Comparison of ENCODE assay signal across 11 cellular contexts in the genomic region with DNA sequence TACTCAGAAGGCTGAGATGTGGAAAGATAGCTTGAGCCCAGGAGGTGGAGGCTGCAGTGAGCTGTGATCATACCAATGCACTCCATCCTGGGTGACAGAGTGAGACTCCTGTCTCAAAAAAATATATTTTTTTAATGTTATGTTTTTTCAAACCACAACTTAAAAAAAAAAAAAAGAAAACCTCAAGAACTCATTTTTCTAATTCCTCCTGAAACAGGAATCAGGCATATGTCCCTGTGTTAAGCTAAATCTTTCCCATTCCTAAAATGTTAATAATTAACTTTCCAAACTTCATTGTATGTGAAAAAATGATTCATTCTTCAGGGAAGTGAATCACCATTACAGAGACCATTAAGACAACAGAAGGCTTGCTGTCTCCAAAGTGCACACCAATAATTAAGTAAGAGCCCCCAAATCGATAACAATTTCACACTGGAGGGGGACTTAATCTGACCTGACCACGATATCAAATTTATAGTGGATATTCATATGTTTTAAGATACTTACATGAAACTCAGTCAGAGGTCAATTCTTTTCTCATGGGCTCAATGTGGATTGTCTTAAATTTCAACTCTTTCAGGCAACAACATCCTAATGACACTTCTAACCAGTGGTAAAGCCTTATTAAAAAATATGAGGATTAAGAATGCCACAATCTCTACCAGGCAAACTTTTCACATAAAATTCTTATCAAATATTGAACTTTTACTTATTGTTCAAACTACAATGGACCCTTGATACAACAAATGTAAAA. TPM values are rescaled to one million over a fixed set of nuclear protein-coding genes. Genes with fewer than 3 reads are reported as not detected.
DNase-seq lines count a peak whose midpoint lies in the region; ATAC-seq and TF ChIP-seq lines count a peak whose summit lies in the region.
"Had no signal": no experiment of that assay in that cellular context is flagged by ENCODE, and none has a peak within 500 bp of the region (broad histone marks: within the 10 kb centered on the region; RNA-seq: fewer than 3 reads in every experiment).

No MANE protein-coding gene starts in this region.

- H3K9me3 ChIP-seq in upper lobe of right lung: no peaks in the 10 kb centered on the region
- H3K9me3 ChIP-seq in esophagus squamous epithelium: no peaks in the 10 kb centered on the region
- H3K9me3 ChIP-seq: thoracic aorta had no signal

- peaks cover 16% of the 10 kb centered on the region for H3K36me3 Mint-ChIP-seq in stimulated activated naive CD8-positive, alpha-beta T cell treated with anti-CD3 and anti-CD28 coated beads, Interleukin-15, Interleukin-2, amounts not matched to agents 100 ng/mL and 50 ng/mL, for 24 hours (ENCODE audit: low read depth)

- intact Hi-C loops in upper lobe of right lung (cut with DNase I) (no loop called here), esophagus squamous epithelium (cut with DNase I) (no loop called here)

- DNase-seq in stimulated activated naive CD8-positive, alpha-beta T cell treated with anti-CD3 and anti-CD28 coated beads, Interleukin-15, Interleukin-2, amounts not matched to agents 100 U/mL and 50 U/mL, for 24 hours: no peak
- DNase-seq in amniotic epithelial cell (ENCODE audit: low read depth) (peak; percentile 63), kidney epithelial cell (ENCODE audit: low read depth) (peak; percentile 80), upper lobe of right lung (no peak), NCI-H345 (lab: John Stamatoyannopoulos, UW) (no peak), esophagus squamous epithelium (lab: John Stamatoyannopoulos, UW) (no peak), cortex of kidney (lab: John Stamatoyannopoulos, UW) (no peak)
- DNase-seq: activated effector memory CD4-positive, alpha-beta T cell treated with Interleukin-2 at 50 U/mL for 16 hours; SHP77 had no signal

- H3K4me3 Mint-ChIP-seq in stimulated activated naive CD8-positive, alpha-beta T cell treated with anti-CD3 and anti-CD28 coated beads, Interleukin-15, Interleukin-2, amounts not matched to agents 100 ng/mL and 50 ng/mL, for 24 hours: peak overlapping the region; percentile 97

- H3K36me3 ChIP-seq in kidney epithelial cell (ENCODE audit: control insufficient read depth, insufficient read depth, low read length) (no peaks in the 10 kb centered on the region), upper lobe of right lung (no peaks in the 10 kb centered on the region), esophagus squamous epithelium (no peaks in the 10 kb centered on the region)
- H3K36me3 ChIP-seq: thoracic aorta had no signal

- no peak overlapping the region for H3K27ac ChIP-seq in upper lobe of right lung
- H3K27ac ChIP-seq in esophagus squamous epithelium: no peak overlapping the region
- H3K27ac ChIP-seq: thoracic aorta had no signal

- H3K27me3 Mint-ChIP-seq in stimulated activated naive CD8-positive, alpha-beta T cell treated with anti-CD3 and anti-CD28 coated beads, Interleukin-15, Interleukin-2, amounts not matched to agents 100 ng/mL and 50 ng/mL, for 24 hours: no peaks in the 10 kb centered on the region

- no peak for TF ChIP-seq CTCF in kidney epithelial cell (IDR thresholded peaks at IDR 0.05; ENCODE audit: insufficient read depth, low read length, poor library complexity, severe bottlenecking)
- no peak for TF ChIP-seq CTCF in upper lobe of right lung (IDR thresholded peaks at IDR 0.05)
- no peak for TF ChIP-seq CTCF in esophagus squamous epithelium (IDR thresholded peaks at IDR 0.05)

- no peaks in the 10 kb centered on the region for H3K9me3 Mint-ChIP-seq in stimulated activated naive CD8-positive, alpha-beta T cell treated with anti-CD3 and anti-CD28 coated beads, Interleukin-15, Interleukin-2, amounts not matched to agents 100 ng/mL and 50 ng/mL, for 24 hours

- H3K4me1 Mint-ChIP-seq in stimulated activated naive CD8-positive, alpha-beta T cell treated with anti-CD3 and anti-CD28 coated beads, Interleukin-15, Interleukin-2, amounts not matched to agents 100 ng/mL and 50 ng/mL, for 24 hours (ENCODE audit: low read depth): peaks cover 88% of the 10 kb centered on the region

- peak overlapping the region; percentile 81 for H3K27ac Mint-ChIP-seq in stimulated activated naive CD8-positive, alpha-beta T cell treated with anti-CD3 and anti-CD28 coated beads, Interleukin-15, Interleukin-2, amounts not matched to agents 100 ng/mL and 50 ng/mL, for 24 hours

- 54 to 67% methylated on average over 2 of the region's 2 CpGs for WGBS in esophagus squamous epithelium, 2 donors

- no peak for TF ChIP-seq POLR2A in esophagus squamous epithelium (IDR thresholded peaks at IDR 0.05)

- H3K4me1 ChIP-seq in upper lobe of right lung (peaks cover 57% of the 10 kb centered on the region), esophagus squamous epithelium (peaks cover 28 to 97% (median 34%) of the 10 kb centered on the region in 3 donors)

- no peak overlapping the region for H3K4me3 ChIP-seq in kidney epithelial cell (ENCODE audit: low read depth, low read length)
- peak overlapping the region; percentile 83 for H3K4me3 ChIP-seq in upper lobe of right lung
- no peak overlapping the region for H3K4me3 ChIP-seq in esophagus squamous epithelium

- no peaks in the 10 kb centered on the region for H3K27me3 ChIP-seq in kidney epithelial cell (ENCODE audit: control insufficient read depth, insufficient read depth, low read length)
- H3K27me3 ChIP-seq in upper lobe of right lung: no peaks in the 10 kb centered on the region
- H3K27me3 ChIP-seq in esophagus squamous epithelium: no peaks in the 10 kb centered on the region

- no peak for ATAC-seq in stimulated activated naive CD8-positive, alpha-beta T cell treated with anti-CD3 and anti-CD28 coated beads, Interleukin-15, Interleukin-2, amounts not matched to agents 100 U/mL and 50 U/mL, for 24 hours
- ATAC-seq in upper lobe of right lung: no peak

RNA-seq across cellular contexts. Expression of a gene that starts 5.2 kb away (rescaled TPM):
- total RNA-seq in kidney epithelial cell: 35.8 and 41.8 TPM in 2 replicates
- total RNA-seq in upper lobe of right lung: 219 TPM
- total RNA-seq in esophagus squamous epithelium: 10 to 100 TPM in 3 of 4 donors, 1 to 10 TPM in 1; 7.6 to 34.5 (median 12.3) TPM

Comparison
In these comparisons a context has a peak if more than half of its experiments do, and no peak if none do; other contexts are left out.
1. DNase-seq: peak in amniotic epithelial cell (single experiment) and kidney epithelial cell (single experiment); none in stimulated activated naive CD8-positive, alpha-beta T cell treated with anti-CD3 and anti-CD28 coated beads, Interleukin-15, Interleukin-2, amounts not matched to agents 100 U/mL and 50 U/mL, for 24 hours (single experiment), upper lobe of right lung (single experiment), NCI-H345 (single experiment), esophagus squamous epithelium (single experiment) and cortex of kidney (single experiment).